Comparison of ENCODE assay signal across 1 cellular context in the genomic region with DNA sequence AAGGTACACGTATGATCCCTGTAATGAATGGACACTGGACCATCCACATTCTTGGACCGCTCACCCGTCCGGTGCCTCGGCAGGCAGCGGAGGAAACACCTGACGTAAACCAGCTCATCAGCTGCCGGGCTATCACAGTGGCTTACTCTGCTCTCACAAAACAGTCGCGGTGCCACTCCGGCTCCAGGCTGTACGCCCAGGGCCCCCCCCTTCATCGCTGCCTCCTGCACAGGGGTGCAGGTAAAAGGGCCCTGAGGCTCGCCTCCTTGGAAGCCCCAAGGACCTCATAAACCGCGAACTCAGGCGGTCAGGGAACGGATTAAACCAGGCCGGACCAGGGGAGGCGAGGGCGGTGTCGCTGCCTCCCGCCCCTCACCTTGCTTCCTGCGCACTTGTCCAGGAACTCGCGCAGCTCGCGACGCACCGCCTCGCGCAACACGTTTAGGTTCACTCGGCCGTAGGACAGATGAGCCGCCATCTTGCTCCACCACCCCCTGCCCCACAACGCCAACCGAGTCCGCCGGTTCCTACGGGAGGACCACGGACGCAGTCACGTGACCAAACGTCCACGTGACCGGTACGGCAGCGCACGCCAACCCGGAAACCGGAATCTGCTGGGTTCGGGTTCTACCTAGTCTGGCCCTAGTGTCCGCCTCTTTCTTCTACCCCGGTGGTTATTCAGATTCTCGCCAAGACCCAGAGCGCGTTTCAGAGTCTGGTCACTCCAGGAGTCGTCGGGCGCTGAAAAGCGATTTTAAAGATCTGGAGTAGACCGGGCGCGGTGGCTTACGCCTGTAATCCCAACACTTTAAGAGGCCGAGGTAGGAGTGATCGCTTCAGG.
TF ChIP-seq lines count a peak whose summit lies in the region.

A gene (minus strand): TSS at position 564 of the 841 bp plus-strand sequence. CDS start 86 bp downstream, at position 478.

TF ChIP-seq in A549, 52 proteins besides CTCF, POLR2A, EP300 and RAD21 (continued from another document):
- TF ChIP-seq MYC (IDR thresholded peaks at IDR 0.05; ENCODE audit: borderline replicate concordance, low read length) (no peak), HOXB13 (CRISPR knock-in tag; IDR thresholded peaks at IDR 0.05; ENCODE audit: low read depth) (no peak), SMC3 (IDR thresholded peaks at IDR 0.05) (no peak), HDAC2 (IDR thresholded peaks at IDR 0.05) (peak; percentile 30; the same call in 1 of the 2 replicates), JUNB (IDR thresholded peaks at IDR 0.05) (no peak), POLR2AphosphoS2 (conservative IDR thresholded peaks at IDR 0.05; ENCODE audit: low read length) (no peak), PHF8 (IDR thresholded peaks at IDR 0.05; ENCODE audit: borderline replicate concordance, low read depth) (peak; percentile 91), CHD2 (IDR thresholded peaks at IDR 0.05; ENCODE audit: low read length, partially characterized antibody) (no peak), CBX8 (IDR thresholded peaks at IDR 0.05) (no peak), CBX2 (IDR thresholded peaks at IDR 0.05; ENCODE audit: borderline replicate concordance, low read depth) (no peak), GATA3 (IDR thresholded peaks at IDR 0.05; ENCODE audit: borderline replicate concordance) (peak; percentile 54; the same call in 1 of the 2 replicates), CEBPB (IDR thresholded peaks at IDR 0.05) (no peak; a peak in 1 of 4 replicates), EHMT2 (IDR thresholded peaks at IDR 0.05; ENCODE audit: low read depth) (no peak), ZSCAN20 (CRISPR knock-in tag; IDR thresholded peaks at IDR 0.05) (no peak), RCOR1 (IDR thresholded peaks at IDR 0.05; ENCODE audit: low read depth, low read length) (no peak), RARB (CRISPR knock-in tag; IDR thresholded peaks at IDR 0.05) (no peak), TP53 (CRISPR knock-in tag; IDR thresholded peaks at IDR 0.05) (no peak), ZC3H11A (IDR thresholded peaks at IDR 0.05) (no peak), BHLHE40 (IDR thresholded peaks at IDR 0.05; ENCODE audit: low read depth, low read length) (peak; percentile 48; the same call in 1 of the 2 replicates), SREBF2 (IDR thresholded peaks at IDR 0.05) (no peak), KDM1A (IDR thresholded peaks at IDR 0.05; ENCODE audit: low read depth) (no peak), HOXB5 (CRISPR knock-in tag; IDR thresholded peaks at IDR 0.05) (peak; percentile 70; the same call in 1 of the 2 replicates), FOSL2 (IDR thresholded peaks at IDR 0.05) (no peak), FOSL2 (CRISPR knock-in tag; IDR thresholded peaks at IDR 0.05) (peak; percentile 54; the same call in 1 of the 2 replicates), ESRRA (IDR thresholded peaks at IDR 0.05; ENCODE audit: borderline replicate concordance, low read length) (no peak)
- TF ChIP-seq, protein P1, sequence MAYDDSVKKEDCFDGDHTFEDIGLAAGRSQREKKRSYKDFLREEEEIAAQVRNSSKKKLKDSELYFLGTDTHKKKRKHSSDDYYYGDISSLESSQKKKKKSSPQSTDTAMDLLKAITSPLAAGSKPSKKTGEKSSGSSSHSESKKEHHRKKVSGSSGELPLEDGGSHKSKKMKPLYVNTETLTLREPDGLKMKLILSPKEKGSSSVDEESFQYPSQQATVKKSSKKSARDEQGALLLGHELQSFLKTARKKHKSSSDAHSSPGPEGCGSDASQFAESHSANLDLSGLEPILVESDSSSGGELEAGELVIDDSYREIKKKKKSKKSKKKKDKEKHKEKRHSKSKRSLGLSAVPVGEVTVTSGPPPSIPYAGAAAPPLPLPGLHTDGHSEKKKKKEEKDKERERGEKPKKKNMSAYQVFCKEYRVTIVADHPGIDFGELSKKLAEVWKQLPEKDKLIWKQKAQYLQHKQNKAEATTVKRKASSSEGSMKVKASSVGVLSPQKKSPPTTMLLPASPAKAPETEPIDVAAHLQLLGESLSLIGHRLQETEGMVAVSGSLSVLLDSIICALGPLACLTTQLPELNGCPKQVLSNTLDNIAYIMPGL (CRISPR knock-in tag; IDR thresholded peaks at IDR 0.05; ENCODE audit: borderline replicate concordance): no peak
- TF ChIP-seq, protein P2, sequence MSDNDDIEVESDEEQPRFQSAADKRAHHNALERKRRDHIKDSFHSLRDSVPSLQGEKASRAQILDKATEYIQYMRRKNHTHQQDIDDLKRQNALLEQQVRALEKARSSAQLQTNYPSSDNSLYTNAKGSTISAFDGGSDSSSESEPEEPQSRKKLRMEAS (IDR thresholded peaks at IDR 0.05): peak; percentile 93
- TF ChIP-seq, protein P3, sequence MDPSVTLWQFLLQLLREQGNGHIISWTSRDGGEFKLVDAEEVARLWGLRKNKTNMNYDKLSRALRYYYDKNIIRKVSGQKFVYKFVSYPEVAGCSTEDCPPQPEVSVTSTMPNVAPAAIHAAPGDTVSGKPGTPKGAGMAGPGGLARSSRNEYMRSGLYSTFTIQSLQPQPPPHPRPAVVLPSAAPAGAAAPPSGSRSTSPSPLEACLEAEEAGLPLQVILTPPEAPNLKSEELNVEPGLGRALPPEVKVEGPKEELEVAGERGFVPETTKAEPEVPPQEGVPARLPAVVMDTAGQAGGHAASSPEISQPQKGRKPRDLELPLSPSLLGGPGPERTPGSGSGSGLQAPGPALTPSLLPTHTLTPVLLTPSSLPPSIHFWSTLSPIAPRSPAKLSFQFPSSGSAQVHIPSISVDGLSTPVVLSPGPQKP (IDR thresholded peaks at IDR 0.05; ENCODE audit: low read depth, low read length): no peak
- TF ChIP-seq, protein P4, sequence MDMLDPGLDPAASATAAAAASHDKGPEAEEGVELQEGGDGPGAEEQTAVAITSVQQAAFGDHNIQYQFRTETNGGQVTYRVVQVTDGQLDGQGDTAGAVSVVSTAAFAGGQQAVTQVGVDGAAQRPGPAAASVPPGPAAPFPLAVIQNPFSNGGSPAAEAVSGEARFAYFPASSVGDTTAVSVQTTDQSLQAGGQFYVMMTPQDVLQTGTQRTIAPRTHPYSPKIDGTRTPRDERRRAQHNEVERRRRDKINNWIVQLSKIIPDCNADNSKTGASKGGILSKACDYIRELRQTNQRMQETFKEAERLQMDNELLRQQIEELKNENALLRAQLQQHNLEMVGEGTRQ (IDR thresholded peaks at IDR 0.05): peak; percentile 100
- TF ChIP-seq, protein P5, sequence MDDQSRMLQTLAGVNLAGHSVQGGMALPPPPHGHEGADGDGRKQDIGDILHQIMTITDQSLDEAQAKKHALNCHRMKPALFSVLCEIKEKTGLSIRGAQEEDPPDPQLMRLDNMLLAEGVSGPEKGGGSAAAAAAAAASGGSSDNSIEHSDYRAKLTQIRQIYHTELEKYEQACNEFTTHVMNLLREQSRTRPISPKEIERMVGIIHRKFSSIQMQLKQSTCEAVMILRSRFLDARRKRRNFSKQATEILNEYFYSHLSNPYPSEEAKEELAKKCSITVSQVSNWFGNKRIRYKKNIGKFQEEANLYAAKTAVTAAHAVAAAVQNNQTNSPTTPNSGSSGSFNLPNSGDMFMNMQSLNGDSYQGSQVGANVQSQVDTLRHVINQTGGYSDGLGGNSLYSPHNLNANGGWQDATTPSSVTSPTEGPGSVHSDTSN (IDR thresholded peaks at IDR 0.05): peak; percentile 64; the same call in 1 of the 2 replicates
- TF ChIP-seq, protein P6, sequence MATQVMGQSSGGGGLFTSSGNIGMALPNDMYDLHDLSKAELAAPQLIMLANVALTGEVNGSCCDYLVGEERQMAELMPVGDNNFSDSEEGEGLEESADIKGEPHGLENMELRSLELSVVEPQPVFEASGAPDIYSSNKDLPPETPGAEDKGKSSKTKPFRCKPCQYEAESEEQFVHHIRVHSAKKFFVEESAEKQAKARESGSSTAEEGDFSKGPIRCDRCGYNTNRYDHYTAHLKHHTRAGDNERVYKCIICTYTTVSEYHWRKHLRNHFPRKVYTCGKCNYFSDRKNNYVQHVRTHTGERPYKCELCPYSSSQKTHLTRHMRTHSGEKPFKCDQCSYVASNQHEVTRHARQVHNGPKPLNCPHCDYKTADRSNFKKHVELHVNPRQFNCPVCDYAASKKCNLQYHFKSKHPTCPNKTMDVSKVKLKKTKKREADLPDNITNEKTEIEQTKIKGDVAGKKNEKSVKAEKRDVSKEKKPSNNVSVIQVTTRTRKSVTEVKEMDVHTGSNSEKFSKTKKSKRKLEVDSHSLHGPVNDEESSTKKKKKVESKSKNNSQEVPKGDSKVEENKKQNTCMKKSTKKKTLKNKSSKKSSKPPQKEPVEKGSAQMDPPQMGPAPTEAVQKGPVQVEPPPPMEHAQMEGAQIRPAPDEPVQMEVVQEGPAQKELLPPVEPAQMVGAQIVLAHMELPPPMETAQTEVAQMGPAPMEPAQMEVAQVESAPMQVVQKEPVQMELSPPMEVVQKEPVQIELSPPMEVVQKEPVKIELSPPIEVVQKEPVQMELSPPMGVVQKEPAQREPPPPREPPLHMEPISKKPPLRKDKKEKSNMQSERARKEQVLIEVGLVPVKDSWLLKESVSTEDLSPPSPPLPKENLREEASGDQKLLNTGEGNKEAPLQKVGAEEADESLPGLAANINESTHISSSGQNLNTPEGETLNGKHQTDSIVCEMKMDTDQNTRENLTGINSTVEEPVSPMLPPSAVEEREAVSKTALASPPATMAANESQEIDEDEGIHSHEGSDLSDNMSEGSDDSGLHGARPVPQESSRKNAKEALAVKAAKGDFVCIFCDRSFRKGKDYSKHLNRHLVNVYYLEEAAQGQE (IDR thresholded peaks at IDR 0.05): no peak
